Comparison of ENCODE assay signal across 1 cellular context in the genomic region with DNA sequence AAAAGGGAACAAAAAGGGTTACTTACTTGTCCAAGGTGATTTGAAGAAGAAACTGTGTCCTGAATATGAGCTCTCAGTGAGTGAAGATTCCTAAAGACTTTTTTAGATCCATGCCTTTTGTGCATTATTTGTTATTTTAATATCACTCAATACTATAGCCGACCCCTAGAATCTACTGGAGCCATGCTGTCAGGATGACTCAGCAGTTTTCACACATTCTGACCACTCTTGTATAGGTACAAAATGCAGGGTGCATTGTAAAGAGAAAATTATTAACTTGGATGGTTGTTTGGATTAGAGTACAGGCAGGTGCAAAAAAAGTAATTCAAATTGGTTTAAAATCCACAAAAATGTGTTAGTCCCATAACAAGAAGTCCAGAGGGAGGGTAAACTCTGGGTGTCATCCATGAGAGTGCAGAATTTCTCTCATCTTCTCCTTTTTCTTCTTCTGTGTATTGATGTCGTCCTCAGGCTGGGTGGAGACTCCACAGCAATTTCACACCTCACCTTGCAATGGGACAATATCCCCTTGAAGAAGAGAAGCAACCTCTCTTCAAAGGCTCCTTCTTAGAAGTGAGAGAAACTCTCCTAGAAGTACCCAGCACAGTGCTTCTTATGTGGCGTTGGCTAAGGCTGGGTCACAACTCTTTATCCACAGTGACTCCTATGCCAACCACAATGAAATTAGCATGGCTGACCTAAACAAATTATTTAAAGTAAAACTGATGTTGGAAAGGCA.
A peak's percentile ranks its signal among the peaks of the same experiment; 100 is the strongest.
TF ChIP-seq lines count a peak whose summit lies in the region.

No MANE protein-coding gene starts in this region.

TF ChIP-seq in K562, 482 proteins besides CTCF, POLR2A, EP300 and RAD21:
- TF ChIP-seq HDAC3 (IDR thresholded peaks at IDR 0.05; ENCODE audit: borderline replicate concordance, partially characterized antibody) (no peak), EP400 (IDR thresholded peaks at IDR 0.05) (no peak), ZZZ3 (IDR thresholded peaks at IDR 0.05) (no peak), NFE2L1 (tag; IDR thresholded peaks at IDR 0.05; ENCODE audit: borderline replicate concordance, low read depth) (peak; percentile 79), TSHZ1 (CRISPR knock-in tag; IDR thresholded peaks at IDR 0.05) (no peak), ZNF592 (IDR thresholded peaks at IDR 0.05) (peak; percentile 54; the same call in 1 of the 2 replicates), BRCA1 (IDR thresholded peaks at IDR 0.05) (no peak), BRCA1 (CRISPR knock-in tag; IDR thresholded peaks at IDR 0.05) (no peak), MAFG (tag; conservative IDR thresholded peaks at IDR 0.05) (peak; percentile 93), SNIP1 (IDR thresholded peaks at IDR 0.05; ENCODE audit: low read depth) (no peak), RCOR1 (IDR thresholded peaks at IDR 0.05; ENCODE audit: borderline replicate concordance in 1 of 2, low read depth in 2 of 2, low read length in 2 of 2) (no peak), YY1 (IDR thresholded peaks at IDR 0.05; ENCODE audit: borderline replicate concordance in 1 of 3, control insufficient read depth in 1 of 3, extremely low read depth in 1 of 3, insufficient read depth in 3 of 3, insufficient read length in 1 of 3, insufficient replicate concordance in 2 of 3, low read depth in 1 of 3, low read length in 2 of 3) (no peak), TRIM25 (IDR thresholded peaks at IDR 0.05; ENCODE audit: borderline replicate concordance) (no peak), KDM5B (IDR thresholded peaks at IDR 0.05; ENCODE audit: insufficient replicate concordance, low read depth, low read length) (no peak), EWSR1 (IDR thresholded peaks at IDR 0.05; ENCODE audit: borderline replicate concordance, low read depth, partially characterized antibody) (no peak), TRIM24 (IDR thresholded peaks at IDR 0.05) (0 out of 4 replicates have a peak, but pooled peaks of 1 of the 2 experiments have one; percentile 9), ILK (tag; IDR thresholded peaks at IDR 0.05; ENCODE audit: borderline replicate concordance, low read depth) (no peak), DACH1 (IDR thresholded peaks at IDR 0.05; ENCODE audit: partially characterized antibody) (no peak), MXI1 (IDR thresholded peaks at IDR 0.05; ENCODE audit: low read depth, low read length) (no peak), KLF13 (tag; IDR thresholded peaks at IDR 0.05; ENCODE audit: borderline replicate concordance, low read depth) (no peak), ZNF561 (CRISPR knock-in tag; conservative IDR thresholded peaks at IDR 0.05) (no peak), SMARCA4 (IDR thresholded peaks at IDR 0.05) (no peak), MAFK (IDR thresholded peaks at IDR 0.05; ENCODE audit: low read length) (peak; percentile 88), ZNF197 (CRISPR knock-in tag; IDR thresholded peaks at IDR 0.05; ENCODE audit: low read depth) (no peak), ZNF316 (IDR thresholded peaks at IDR 0.05) (peak; percentile 92), GABPB1 (CRISPR knock-in tag; IDR thresholded peaks at IDR 0.05) (no peak), BACH1 (tag; IDR thresholded peaks at IDR 0.05) (peak; percentile 82; the same call in 1 of the 2 replicates), CCNT2 (IDR thresholded peaks at IDR 0.05; ENCODE audit: borderline replicate concordance, extremely low read depth, insufficient read length, low read depth, low read length) (no peak), MEF2A (IDR thresholded peaks at IDR 0.05; ENCODE audit: control insufficient read depth, low read depth, low read length) (no peak), XRCC5 (IDR thresholded peaks at IDR 0.05; ENCODE audit: low read depth, low read length) (no peak), POLR3G (IDR thresholded peaks at IDR 0.05; ENCODE audit: extremely low read depth, insufficient read length, insufficient replicate concordance) (no peak), NFE2 (IDR thresholded peaks at IDR 0.05; ENCODE audit: low read depth) (peak; percentile 88), ZNF134 (CRISPR knock-in tag; conservative IDR thresholded peaks at IDR 0.05) (no peak), RBM34 (IDR thresholded peaks at IDR 0.05; ENCODE audit: borderline replicate concordance, insufficient read depth, low read length) (no peak), ZNF79 (CRISPR knock-in tag; IDR thresholded peaks at IDR 0.05; ENCODE audit: low read depth) (no peak), C11orf30 (IDR thresholded peaks at IDR 0.05; ENCODE audit: low read depth) (peak; percentile 86), ZNF408 (CRISPR knock-in tag; IDR thresholded peaks at IDR 0.05; ENCODE audit: low read depth) (no peak), MAFF (IDR thresholded peaks at IDR 0.05; ENCODE audit: low read length) (peak; percentile 94)
- TF ChIP-seq, protein P1, sequence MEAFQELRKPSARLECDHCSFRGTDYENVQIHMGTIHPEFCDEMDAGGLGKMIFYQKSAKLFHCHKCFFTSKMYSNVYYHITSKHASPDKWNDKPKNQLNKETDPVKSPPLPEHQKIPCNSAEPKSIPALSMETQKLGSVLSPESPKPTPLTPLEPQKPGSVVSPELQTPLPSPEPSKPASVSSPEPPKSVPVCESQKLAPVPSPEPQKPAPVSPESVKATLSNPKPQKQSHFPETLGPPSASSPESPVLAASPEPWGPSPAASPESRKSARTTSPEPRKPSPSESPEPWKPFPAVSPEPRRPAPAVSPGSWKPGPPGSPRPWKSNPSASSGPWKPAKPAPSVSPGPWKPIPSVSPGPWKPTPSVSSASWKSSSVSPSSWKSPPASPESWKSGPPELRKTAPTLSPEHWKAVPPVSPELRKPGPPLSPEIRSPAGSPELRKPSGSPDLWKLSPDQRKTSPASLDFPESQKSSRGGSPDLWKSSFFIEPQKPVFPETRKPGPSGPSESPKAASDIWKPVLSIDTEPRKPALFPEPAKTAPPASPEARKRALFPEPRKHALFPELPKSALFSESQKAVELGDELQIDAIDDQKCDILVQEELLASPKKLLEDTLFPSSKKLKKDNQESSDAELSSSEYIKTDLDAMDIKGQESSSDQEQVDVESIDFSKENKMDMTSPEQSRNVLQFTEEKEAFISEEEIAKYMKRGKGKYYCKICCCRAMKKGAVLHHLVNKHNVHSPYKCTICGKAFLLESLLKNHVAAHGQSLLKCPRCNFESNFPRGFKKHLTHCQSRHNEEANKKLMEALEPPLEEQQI (IDR thresholded peaks at IDR 0.05) = no peak
- TF ChIP-seq, protein P2, sequence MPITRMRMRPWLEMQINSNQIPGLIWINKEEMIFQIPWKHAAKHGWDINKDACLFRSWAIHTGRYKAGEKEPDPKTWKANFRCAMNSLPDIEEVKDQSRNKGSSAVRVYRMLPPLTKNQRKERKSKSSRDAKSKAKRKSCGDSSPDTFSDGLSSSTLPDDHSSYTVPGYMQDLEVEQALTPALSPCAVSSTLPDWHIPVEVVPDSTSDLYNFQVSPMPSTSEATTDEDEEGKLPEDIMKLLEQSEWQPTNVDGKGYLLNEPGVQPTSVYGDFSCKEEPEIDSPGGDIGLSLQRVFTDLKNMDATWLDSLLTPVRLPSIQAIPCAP (CRISPR knock-in tag; IDR thresholded peaks at IDR 0.05; ENCODE audit: borderline replicate concordance) = no peak
- TF ChIP-seq, protein P3, sequence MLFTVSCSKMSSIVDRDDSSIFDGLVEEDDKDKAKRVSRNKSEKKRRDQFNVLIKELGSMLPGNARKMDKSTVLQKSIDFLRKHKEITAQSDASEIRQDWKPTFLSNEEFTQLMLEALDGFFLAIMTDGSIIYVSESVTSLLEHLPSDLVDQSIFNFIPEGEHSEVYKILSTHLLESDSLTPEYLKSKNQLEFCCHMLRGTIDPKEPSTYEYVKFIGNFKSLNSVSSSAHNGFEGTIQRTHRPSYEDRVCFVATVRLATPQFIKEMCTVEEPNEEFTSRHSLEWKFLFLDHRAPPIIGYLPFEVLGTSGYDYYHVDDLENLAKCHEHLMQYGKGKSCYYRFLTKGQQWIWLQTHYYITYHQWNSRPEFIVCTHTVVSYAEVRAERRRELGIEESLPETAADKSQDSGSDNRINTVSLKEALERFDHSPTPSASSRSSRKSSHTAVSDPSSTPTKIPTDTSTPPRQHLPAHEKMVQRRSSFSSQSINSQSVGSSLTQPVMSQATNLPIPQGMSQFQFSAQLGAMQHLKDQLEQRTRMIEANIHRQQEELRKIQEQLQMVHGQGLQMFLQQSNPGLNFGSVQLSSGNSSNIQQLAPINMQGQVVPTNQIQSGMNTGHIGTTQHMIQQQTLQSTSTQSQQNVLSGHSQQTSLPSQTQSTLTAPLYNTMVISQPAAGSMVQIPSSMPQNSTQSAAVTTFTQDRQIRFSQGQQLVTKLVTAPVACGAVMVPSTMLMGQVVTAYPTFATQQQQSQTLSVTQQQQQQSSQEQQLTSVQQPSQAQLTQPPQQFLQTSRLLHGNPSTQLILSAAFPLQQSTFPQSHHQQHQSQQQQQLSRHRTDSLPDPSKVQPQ (CRISPR knock-in tag; IDR thresholded peaks at IDR 0.05; ENCODE audit: borderline replicate concordance) = no peak
TF ChIP-seq in K562: peak in this region for 10.
